In genomic region chr1:156104065-156104810, GRCh38 we compare ENCODE assay signal across 8 cellular contexts.
DNase-seq lines count a peak whose midpoint lies in the region; ATAC-seq, FAIRE-seq and TF ChIP-seq lines count a peak whose summit lies in the region.

No MANE protein-coding gene starts in this region.

- H3K9ac ChIP-seq in SK-N-MC (ENCODE audit: insufficient read length) = peak overlapping the region; percentile 21

- H3K4me3 ChIP-seq in SK-N-MC = peak overlapping the region; percentile 40; the same call in 1 of the 2 replicates

- no peaks in the 10 kb centered on the region for H3K9me3 Mint-ChIP-seq in central memory CD8-positive, alpha-beta T cell

- peaks cover 26% of the 10 kb centered on the region for H3K36me3 Mint-ChIP-seq in central memory CD8-positive, alpha-beta T cell (ENCODE audit: insufficient read depth)

- DNase-seq in Ammon's horn (ENCODE audit: low spot score) (peak; percentile 43), H54 (ENCODE audit: insufficient read length, low spot score) (peak; percentile 83), SK-N-MC (ENCODE audit: low read depth, low spot score) (no peak), left kidney (ENCODE audit: low read depth, low spot score) (peak; percentile 88), stromal cell of bone marrow (ENCODE audit: low read depth) (peak; percentile 91), activated gamma-delta T cell treated with Interleukin-2 at 50 U/mL for 16 hours (no peak)
- peak in 1 of 2 donors; percentile 58 for DNase-seq in central memory CD8-positive, alpha-beta T cell (ENCODE audit: low spot score in 2 of 2)

- peak overlapping the region; percentile 98 for H3K27ac Mint-ChIP-seq in central memory CD8-positive, alpha-beta T cell (ENCODE audit: low read depth)

- peak; percentile 18 for ATAC-seq in central memory CD8-positive, alpha-beta T cell (replicated peaks; ENCODE audit: extremely low read depth, poor library complexity, severe bottlenecking)
- no peak for ATAC-seq in HG02798 (IDR thresholded peaks at IDR 0.05; ENCODE audit: poor library complexity, unreplicated experiment)

- no peaks in the 10 kb centered on the region for H3K27me3 Mint-ChIP-seq in central memory CD8-positive, alpha-beta T cell

- peak overlapping the region; percentile 97 for H3K27ac ChIP-seq in SK-N-MC

- no peak for FAIRE-seq in H54 (lab: Jason Lieb, UNC)

- peaks cover 45% of the 10 kb centered on the region for H3K4me1 Mint-ChIP-seq in central memory CD8-positive, alpha-beta T cell

- H3K36me3 ChIP-seq in SK-N-MC (ENCODE audit: insufficient read depth, low read length) = no peaks in the 10 kb centered on the region

- TF ChIP-seq POLR2A in H54 (IDR thresholded peaks at IDR 0.05; ENCODE audit: low read depth, low read length) = 0 out of 2 replicates have a peak, but pooled peaks have one; percentile 12

- H3K4me3 Mint-ChIP-seq in central memory CD8-positive, alpha-beta T cell = peak overlapping the region; percentile 68

- H3K9me3 ChIP-seq in SK-N-MC (ENCODE audit: low read depth, low read length) = no peaks in the 10 kb centered on the region

Comparison
In these comparisons a context has a peak if more than half of its experiments do, and no peak if none do; other contexts are left out.
1. DNase-seq: peak in Ammon's horn (single experiment), H54 (single experiment), left kidney (single experiment) and stromal cell of bone marrow (single experiment); none in SK-N-MC (single experiment) and activated gamma-delta T cell treated with Interleukin-2 at 50 U/mL for 16 hours (single experiment).